Comparison of ENCODE assay signal across 8 cellular contexts in genomic region chr1:46131093-46131492, GRCh38. TPM values are rescaled to one million over a fixed set of nuclear protein-coding genes. Genes with fewer than 3 reads are reported as not detected.
DNase-seq lines count a peak whose midpoint lies in the region; ATAC-seq and TF ChIP-seq lines count a peak whose summit lies in the region.

No MANE protein-coding gene starts in this region.

- H4K20me1 ChIP-seq in PC-3 (ENCODE audit: low read length) (peaks cover 12% of the 10 kb centered on the region; the same call in 1 of the 2 replicates), fibroblast of lung (ENCODE audit: control insufficient read depth, extremely low read depth, insufficient read depth, low read length) (no peaks in the 10 kb centered on the region)

- POLR2A ChIA-PET in PC-3 (lab: Charles Lee; ENCODE audit: unreplicated experiment), result interaction anchor here (0.7 kb wide), 2 partner anchors 52 to 612 kb away, joined by 3 to 5 read pairs; no protein-coding TSS in a partner anchor

- no peak for ATAC-seq in PC-3
- ATAC-seq in esophagus mucosa, result no peak
- ATAC-seq in GM21825 (IDR thresholded peaks at IDR 0.05; ENCODE audit: unreplicated experiment), result no peak
- ATAC-seq in HG03457 (IDR thresholded peaks at IDR 0.05; ENCODE audit: unreplicated experiment), result no peak

- H3K4me1 ChIP-seq in PC-3 (ENCODE audit: insufficient read depth, low read length) (peaks cover 47% of the 10 kb centered on the region), fibroblast of lung (ENCODE audit: control insufficient read depth, extremely low read depth, insufficient read depth, low read length) (peaks cover 10% of the 10 kb centered on the region), skeletal muscle satellite cell (ENCODE audit: control insufficient read depth, insufficient read depth, low read length) (peaks cover 23% of the 10 kb centered on the region)

- peaks cover 3% of the 10 kb centered on the region; the same call in 1 of the 2 replicates for H3K36me3 ChIP-seq in PC-3 (ENCODE audit: low read depth, low read length)
- no peaks in the 10 kb centered on the region for H3K36me3 ChIP-seq in fibroblast of lung (ENCODE audit: control insufficient read depth, insufficient read depth, low read length)
- H3K36me3 ChIP-seq in skeletal muscle satellite cell (ENCODE audit: insufficient read depth, low read length), result no peaks in the 10 kb centered on the region

- H3K27ac ChIP-seq in PC-3 (ENCODE audit: low read length) (no peak overlapping the region), fibroblast of lung (ENCODE audit: insufficient read depth, low read length) (no peak overlapping the region)

- BruUV-seq in PC-3 (replicated peaks; lab: Mats Ljungman, UMichigan), result no TSS peak

- H3K9me2 ChIP-seq in PC-3 (replicated peaks; ENCODE audit: low read length), result no peaks in the 10 kb centered on the region

- intact Hi-C loops in PC-3 (cut with micrococcal nuclease), result loop anchor here (2.0 kb wide), 1 partner anchor 48 kb away; no protein-coding TSS in a partner anchor

- DNase-seq in NCI-H2029 treated with DMSO at 0.1 percent for 48 hours (lab: John Stamatoyannopoulos, UW) (peak; percentile 53), NCI-H2029 (lab: John Stamatoyannopoulos, UW) (no peak), PC-3 (peak; percentile 24), fibroblast of lung (ENCODE audit: low read depth in 2 of 2) (peak in 1 of 2 donors; percentile 47)

- H3K4me2 ChIP-seq in PC-3 (ENCODE audit: low read length) (peak overlapping the region; percentile 88), fibroblast of lung (ENCODE audit: extremely low read depth, insufficient read depth, low read length) (peak overlapping the region; percentile 91), skeletal muscle satellite cell (ENCODE audit: low read length) (peak overlapping the region; percentile 91)

- H3K27me3 ChIP-seq in PC-3 (ENCODE audit: low read length), result no peaks in the 10 kb centered on the region
- H3K27me3 ChIP-seq in fibroblast of lung (ENCODE audit: control insufficient read depth, insufficient read depth, low read length), result no peaks in the 10 kb centered on the region
- no peaks in the 10 kb centered on the region for H3K27me3 ChIP-seq in skeletal muscle satellite cell (ENCODE audit: control insufficient read depth, insufficient read depth, low read length)

- CTCF ChIA-PET in PC-3 (lab: Charles Lee), result interaction anchor here (0.6 kb wide), 1 partner anchor 92 kb away, joined by 3 read pairs; no protein-coding TSS in a partner anchor

- no peaks in the 10 kb centered on the region for H3F3A ChIP-seq in PC-3 (ENCODE audit: low read length, unreplicated experiment)

- H2AFZ ChIP-seq in PC-3 (ENCODE audit: low read length) (no peak overlapping the region), fibroblast of lung (ENCODE audit: low read length) (peak overlapping the region; percentile 29)

- TF ChIP-seq CTCF in PC-3 (conservative IDR thresholded peaks at IDR 0.05; ENCODE audit: low read depth, low read length) (no peak), fibroblast of lung (conservative IDR thresholded peaks at IDR 0.05 in 1 of 2, IDR thresholded peaks at IDR 0.05 in 1 of 2; ENCODE audit: low read depth in 1 of 2, low read length in 2 of 2) (no peak)

- H3K9ac ChIP-seq in PC-3 (ENCODE audit: low read length), result peak overlapping the region; percentile 87
- H3K9ac ChIP-seq in fibroblast of lung (ENCODE audit: insufficient read depth, low read length), result peak overlapping the region; percentile 3
- peak overlapping the region; percentile 80 for H3K9ac ChIP-seq in skeletal muscle satellite cell (ENCODE audit: low read depth, low read length)

- H3K9me3 ChIP-seq in PC-3 (ENCODE audit: low read length) (no peaks in the 10 kb centered on the region), fibroblast of lung (ENCODE audit: control insufficient read depth, insufficient read depth, low read depth, low read length) (no peaks in the 10 kb centered on the region), skeletal muscle satellite cell (replicated peaks; ENCODE audit: low read length) (no peaks in the 10 kb centered on the region)

- peaks cover 62% of the 10 kb centered on the region for H3K79me2 ChIP-seq in PC-3 (ENCODE audit: low read length)
- no peaks in the 10 kb centered on the region for H3K79me2 ChIP-seq in fibroblast of lung (ENCODE audit: control insufficient read depth, insufficient read depth, low read length)

- peak overlapping the region; percentile 95 for H3K4me3 ChIP-seq in PC-3 (ENCODE audit: low read length)
- peak overlapping the region; percentile 64 to 91 (median 70) for H3K4me3 ChIP-seq in fibroblast of lung (replicated peaks in 1 of 4; ENCODE audit: control extremely low read depth in 1 of 4, insufficient read depth in 1 of 4, low read depth in 3 of 4, low read length in 4 of 4)
- H3K4me3 ChIP-seq in skeletal muscle satellite cell (ENCODE audit: low read length), result peak overlapping the region; percentile 87

RNA-seq across cellular contexts. Expression of gene PIK3R3, which starts 1.3 kb away (rescaled TPM):
- total RNA-seq in PC-3 (2014; rRNA removed) (17.7 and 18.5 TPM in 2 replicates), fibroblast of lung (1.8 and 3.3 TPM in 2 replicates), esophagus mucosa (5.5 TPM)
- polyA plus RNA-seq in fibroblast of lung, result 4.1 and 5.4 TPM in 2 replicates
- polyA plus RNA-seq in fibroblast of lung (2012), result 4.7 and 5.4 TPM in 2 replicates
- 4.1 and 9.1 TPM in 2 replicates for polyA minus RNA-seq in fibroblast of lung (ENCODE audit: low replicate concordance)
- total RNA-seq in skeletal muscle satellite cell (2012; rRNA removed), result 2.3 and 2.4 TPM in 2 replicates

RNA-seq across cellular contexts. Expression of gene TSPAN1, which starts 43.8 kb away (rescaled TPM):
- 33.3 and 33.7 TPM in 2 replicates for total RNA-seq in PC-3 (2014; rRNA removed)
- total RNA-seq in fibroblast of lung, result 0.17 and 0.26 TPM in 2 replicates
- 0.91 and 0.94 TPM in 2 replicates for polyA plus RNA-seq in fibroblast of lung
- polyA plus RNA-seq in fibroblast of lung (2012), result 0.09 and 0.24 TPM in 2 replicates
- polyA minus RNA-seq in fibroblast of lung (ENCODE audit: low replicate concordance), result not detected in 2 replicates
- total RNA-seq in skeletal muscle satellite cell (2012; rRNA removed), result 0.51 TPM in 1 of 2 replicates, not detected in the other
- 4.7 TPM for total RNA-seq in esophagus mucosa

RNA-seq across cellular contexts. Expression of gene P3R3URF, which starts 45.2 kb away (rescaled TPM):
- total RNA-seq in PC-3 (2014; rRNA removed), result not detected in 2 replicates
- not detected in 2 replicates for total RNA-seq in fibroblast of lung
- polyA plus RNA-seq in fibroblast of lung, result not detected in 2 replicates
- polyA plus RNA-seq in fibroblast of lung (2012), result not detected in 2 replicates
- not detected in 2 replicates for polyA minus RNA-seq in fibroblast of lung (ENCODE audit: low replicate concordance)
- total RNA-seq in skeletal muscle satellite cell (2012; rRNA removed), result not detected in 2 replicates
- total RNA-seq in esophagus mucosa, result not detected

Comparison
In these comparisons a context has a peak if more than half of its experiments do, and no peak if none do; other contexts are left out.
1. H3K9ac ChIP-seq: peak in every context shown above with its lines; median percentile 87 in PC-3; 80 in skeletal muscle satellite cell; 3 in fibroblast of lung.